ENCODE assay signal across 23 cellular contexts in the genomic region with DNA sequence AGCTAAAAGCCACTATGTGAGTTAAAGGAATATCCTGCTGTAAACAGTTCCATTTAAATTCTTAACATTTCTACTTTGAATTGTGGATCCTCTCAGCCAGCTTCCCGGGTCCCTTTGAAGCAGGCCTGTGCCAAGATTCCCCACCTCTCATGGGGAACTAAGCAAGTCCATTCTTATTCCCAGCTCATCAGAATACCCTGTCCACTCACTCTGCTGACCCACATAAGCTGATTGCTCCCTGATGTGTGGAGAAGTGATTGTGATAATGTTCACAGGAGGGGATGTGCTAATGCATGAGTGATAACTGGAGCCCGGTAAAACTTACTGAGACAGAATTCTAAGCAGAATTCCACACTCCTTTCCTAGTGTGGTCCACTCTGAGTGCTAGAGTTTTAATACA.
"Had no signal": no experiment of that assay in that cellular context is flagged by ENCODE, and none has a peak within 500 bp of the region (broad histone marks: within the 10 kb centered on the region; RNA-seq: fewer than 3 reads in every experiment).

No MANE protein-coding gene starts in this region.

- H3K9me3 Mint-ChIP-seq: neural crest cell, type B pancreatic cell had no signal

- ATAC-seq: body of pancreas; left colon; stimulated activated memory B cell treated with anti-CD40 and anti-IgM and Interleukin-4, amounts not matched to agents 10 μg/mL and 1 μg/mL and 100 μg/mL, for 72 hours had no signal

- H3K4me1 Mint-ChIP-seq: activated naive CD4-positive, alpha-beta T cell treated with anti-CD3 and anti-CD28 coated beads, Interleukin-2, amount 50 U/mL, for 24 hours; memory B cell; neural crest cell; stimulated activated memory B cell treated with anti-CD40 and anti-IgM and Interleukin-4, amounts not matched to agents 10 μg/mL and 1 μg/mL and 100 μg/mL, for 72 hours had no signal

- H3K4me3 ChIP-seq: body of pancreas, cardiac muscle cell, sigmoid colon, smooth muscle cell, thoracic aorta had no signal

- H3K36me3 Mint-ChIP-seq: activated naive CD4-positive, alpha-beta T cell treated with anti-CD3 and anti-CD28 coated beads, Interleukin-2, amount 50 U/mL, for 24 hours; memory B cell; stimulated activated memory B cell treated with anti-CD40 and anti-IgM and Interleukin-4, amounts not matched to agents 10 μg/mL and 1 μg/mL and 100 μg/mL, for 72 hours; type B pancreatic cell had no signal

- H3K27ac ChIP-seq: body of pancreas, cardiac muscle cell, sigmoid colon, thoracic aorta, WERI-Rb-1 had no signal

- H3K36me3 ChIP-seq: cardiac muscle cell, sigmoid colon, thoracic aorta, WERI-Rb-1 had no signal

- FAIRE-seq: keratinocyte, TTC549 had no signal

- H3K9me3 ChIP-seq: body of pancreas, sigmoid colon, thoracic aorta had no signal

- H3K27ac Mint-ChIP-seq: activated naive CD4-positive, alpha-beta T cell treated with anti-CD3 and anti-CD28 coated beads, Interleukin-2, amount 50 U/mL, for 24 hours; memory B cell; stimulated activated memory B cell treated with anti-CD40 and anti-IgM and Interleukin-4, amounts not matched to agents 10 μg/mL and 1 μg/mL and 100 μg/mL, for 72 hours; type B pancreatic cell had no signal

- H3K27me3 ChIP-seq: body of pancreas, cardiac muscle cell, sigmoid colon had no signal

- H3K4me1 ChIP-seq: sigmoid colon had no signal

- DNase-seq: activated CD4-positive, alpha-beta T cell treated with anti-CD3 and anti-CD28 coated beads for 1 hour; activated gamma-delta T cell treated with Interleukin-2 at 50 U/mL for 16 hours; activated T-cell treated with anti-CD3 and anti-CD28 coated beads, Interleukin-2, amount 50 U/mL, for 1 hour; anterior cingulate cortex; body of pancreas; effector CD4-positive, alpha-beta T cell; erythroblast; foreskin fibroblast; left colon; sigmoid colon; stimulated activated CD4-positive, alpha-beta T cell treated with anti-CD3 and anti-CD28 coated beads, Interleukin-15, amount 100 ng/mL, for 24 hours; T-helper 1 cell; WERI-Rb-1 had no signal

- H3K27me3 Mint-ChIP-seq: activated naive CD4-positive, alpha-beta T cell treated with anti-CD3 and anti-CD28 coated beads, Interleukin-2, amount 50 U/mL, for 24 hours; memory B cell; stimulated activated memory B cell treated with anti-CD40 and anti-IgM and Interleukin-4, amounts not matched to agents 10 μg/mL and 1 μg/mL and 100 μg/mL, for 72 hours; type B pancreatic cell had no signal

- H3K4me2 ChIP-seq: smooth muscle cell had no signal

- H3K4me3 Mint-ChIP-seq: activated naive CD4-positive, alpha-beta T cell treated with anti-CD3 and anti-CD28 coated beads, Interleukin-2, amount 50 U/mL, for 24 hours; memory B cell; neural crest cell; stimulated activated memory B cell treated with anti-CD40 and anti-IgM and Interleukin-4, amounts not matched to agents 10 μg/mL and 1 μg/mL and 100 μg/mL, for 72 hours; type B pancreatic cell had no signal
